1 cellular context compared by ENCODE assay signal in the genomic region with DNA sequence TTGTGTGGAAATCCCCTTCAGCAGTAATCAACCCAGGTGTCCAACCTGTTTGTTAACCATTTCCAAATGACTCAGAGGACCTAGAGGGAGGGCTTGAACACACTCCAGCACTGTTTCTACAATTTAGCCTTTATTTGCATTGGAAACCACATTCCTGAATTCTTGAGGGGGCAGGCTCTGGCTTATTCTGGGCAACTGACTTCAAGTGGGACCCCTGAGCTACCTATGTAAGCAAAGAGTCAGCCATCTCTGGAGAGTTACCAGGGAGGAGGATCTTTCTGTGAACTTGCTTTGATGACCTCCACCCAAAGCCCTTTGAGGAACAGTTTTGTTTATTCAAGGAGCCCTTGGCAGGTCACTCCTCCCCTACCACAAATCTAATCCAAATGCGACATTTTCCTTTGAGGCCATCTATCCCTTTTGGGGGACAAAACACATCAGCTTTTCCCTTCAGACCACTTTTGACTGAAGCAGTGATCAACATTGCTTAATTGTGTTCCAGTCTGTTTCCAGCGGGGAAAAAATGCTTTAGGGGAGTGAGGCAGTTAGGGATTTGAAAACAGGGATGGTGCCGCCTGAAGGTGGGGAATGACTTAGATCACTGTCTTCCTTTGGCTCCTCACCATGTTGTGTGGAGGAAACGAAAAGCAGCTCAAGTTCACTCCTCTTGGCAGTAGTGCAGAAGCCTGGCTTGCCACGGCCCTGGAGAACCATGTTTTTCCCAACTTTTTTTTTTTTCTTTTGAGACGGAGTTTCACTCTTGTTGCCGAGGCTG.
A peak's percentile ranks its signal among the peaks of the same experiment; 100 is the strongest.
TF ChIP-seq lines count a peak whose summit lies in the region.

No MANE protein-coding gene starts in this region.

TF ChIP-seq in HepG2, 621 proteins besides CTCF, POLR2A, EP300 and RAD21 (continued from another document and continues in another):
- TF ChIP-seq, protein P1, sequence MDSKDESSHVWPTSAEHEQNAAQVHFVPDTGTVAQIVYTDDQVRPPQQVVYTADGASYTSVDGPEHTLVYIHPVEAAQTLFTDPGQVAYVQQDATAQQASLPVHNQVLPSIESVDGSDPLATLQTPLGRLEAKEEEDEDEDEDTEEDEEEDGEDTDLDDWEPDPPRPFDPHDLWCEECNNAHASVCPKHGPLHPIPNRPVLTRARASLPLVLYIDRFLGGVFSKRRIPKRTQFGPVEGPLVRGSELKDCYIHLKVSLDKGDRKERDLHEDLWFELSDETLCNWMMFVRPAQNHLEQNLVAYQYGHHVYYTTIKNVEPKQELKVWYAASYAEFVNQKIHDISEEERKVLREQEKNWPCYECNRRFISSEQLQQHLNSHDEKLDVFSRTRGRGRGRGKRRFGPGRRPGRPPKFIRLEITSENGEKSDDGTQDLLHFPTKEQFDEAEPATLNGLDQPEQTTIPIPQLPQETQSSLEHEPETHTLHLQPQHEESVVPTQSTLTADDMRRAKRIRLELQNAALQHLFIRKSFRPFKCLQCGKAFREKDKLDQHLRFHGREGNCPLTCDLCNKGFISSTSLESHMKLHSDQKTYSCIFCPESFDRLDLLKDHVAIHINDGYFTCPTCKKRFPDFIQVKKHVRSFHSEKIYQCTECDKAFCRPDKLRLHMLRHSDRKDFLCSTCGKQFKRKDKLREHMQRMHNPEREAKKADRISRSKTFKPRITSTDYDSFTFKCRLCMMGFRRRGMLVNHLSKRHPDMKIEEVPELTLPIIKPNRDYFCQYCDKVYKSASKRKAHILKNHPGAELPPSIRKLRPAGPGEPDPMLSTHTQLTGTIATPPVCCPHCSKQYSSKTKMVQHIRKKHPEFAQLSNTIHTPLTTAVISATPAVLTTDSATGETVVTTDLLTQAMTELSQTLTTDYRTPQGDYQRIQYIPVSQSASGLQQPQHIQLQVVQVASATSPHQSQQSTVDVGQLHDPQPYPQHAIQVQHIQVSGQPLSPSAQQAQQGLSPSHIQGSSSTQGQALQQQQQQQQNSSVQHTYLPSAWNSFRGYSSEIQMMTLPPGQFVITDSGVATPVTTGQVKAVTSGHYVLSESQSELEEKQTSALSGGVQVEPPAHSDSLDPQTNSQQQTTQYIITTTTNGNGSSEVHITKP (CRISPR knock-in tag; IDR thresholded peaks at IDR 0.05; ENCODE audit: low read depth) = peak; percentile 82
- TF ChIP-seq RXRA (CRISPR knock-in tag; IDR thresholded peaks at IDR 0.05) = peak; percentile 9; the same call in 1 of the 2 replicates
- peak; percentile 95 for TF ChIP-seq ARID2 (CRISPR knock-in tag; IDR thresholded peaks at IDR 0.05; ENCODE audit: borderline replicate concordance)
- TF ChIP-seq ETV5 (CRISPR knock-in tag; IDR thresholded peaks at IDR 0.05; ENCODE audit: borderline replicate concordance) = peak; percentile 67; the same call in 1 of the 2 replicates
- TF ChIP-seq ZNF878 (CRISPR knock-in tag; IDR thresholded peaks at IDR 0.05) = peak; percentile 56; the same call in 1 of the 2 replicates
- no peak; the same call in 1 of the 2 replicates for TF ChIP-seq NKX3-1 (CRISPR knock-in tag; IDR thresholded peaks at IDR 0.05)
- TF ChIP-seq, protein P2, sequence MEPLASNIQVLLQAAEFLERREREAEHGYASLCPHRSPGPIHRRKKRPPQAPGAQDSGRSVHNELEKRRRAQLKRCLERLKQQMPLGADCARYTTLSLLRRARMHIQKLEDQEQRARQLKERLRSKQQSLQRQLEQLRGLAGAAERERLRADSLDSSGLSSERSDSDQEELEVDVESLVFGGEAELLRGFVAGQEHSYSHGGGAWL (CRISPR knock-in tag; IDR thresholded peaks at IDR 0.05) = 0 out of 2 replicates have a peak, but pooled peaks have one; percentile 42
- TF ChIP-seq, protein P3, sequence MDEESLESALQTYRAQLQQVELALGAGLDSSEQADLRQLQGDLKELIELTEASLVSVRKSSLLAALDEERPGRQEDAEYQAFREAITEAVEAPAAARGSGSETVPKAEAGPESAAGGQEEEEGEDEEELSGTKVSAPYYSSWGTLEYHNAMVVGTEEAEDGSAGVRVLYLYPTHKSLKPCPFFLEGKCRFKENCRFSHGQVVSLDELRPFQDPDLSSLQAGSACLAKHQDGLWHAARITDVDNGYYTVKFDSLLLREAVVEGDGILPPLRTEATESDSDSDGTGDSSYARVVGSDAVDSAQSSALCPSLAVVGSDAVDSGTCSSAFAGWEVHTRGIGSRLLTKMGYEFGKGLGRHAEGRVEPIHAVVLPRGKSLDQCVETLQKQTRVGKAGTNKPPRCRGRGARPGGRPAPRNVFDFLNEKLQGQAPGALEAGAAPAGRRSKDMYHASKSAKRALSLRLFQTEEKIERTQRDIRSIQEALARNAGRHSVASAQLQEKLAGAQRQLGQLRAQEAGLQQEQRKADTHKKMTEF (CRISPR knock-in tag; IDR thresholded peaks at IDR 0.05) = peak; percentile 55; the same call in 1 of the 2 replicates
- TF ChIP-seq SATB2 (CRISPR knock-in tag; IDR thresholded peaks at IDR 0.05) = peak; percentile 57; the same call in 1 of the 2 replicates
- peak; percentile 45; the same call in 1 of the 2 replicates for TF ChIP-seq PAF1 (CRISPR knock-in tag; IDR thresholded peaks at IDR 0.05)
- 0 out of 2 replicates have a peak, but pooled peaks have one; percentile 75 for TF ChIP-seq ZNF431 (CRISPR knock-in tag; IDR thresholded peaks at IDR 0.05; ENCODE audit: borderline replicate concordance, low read depth)
- peak; percentile 9 for TF ChIP-seq TBL1XR1 (IDR thresholded peaks at IDR 0.05; ENCODE audit: borderline replicate concordance, low read length, partially characterized antibody)
- peak; percentile 53; the same call in 1 of the 2 replicates for TF ChIP-seq TGIF2 (CRISPR knock-in tag; IDR thresholded peaks at IDR 0.05)
- TF ChIP-seq, protein P4, sequence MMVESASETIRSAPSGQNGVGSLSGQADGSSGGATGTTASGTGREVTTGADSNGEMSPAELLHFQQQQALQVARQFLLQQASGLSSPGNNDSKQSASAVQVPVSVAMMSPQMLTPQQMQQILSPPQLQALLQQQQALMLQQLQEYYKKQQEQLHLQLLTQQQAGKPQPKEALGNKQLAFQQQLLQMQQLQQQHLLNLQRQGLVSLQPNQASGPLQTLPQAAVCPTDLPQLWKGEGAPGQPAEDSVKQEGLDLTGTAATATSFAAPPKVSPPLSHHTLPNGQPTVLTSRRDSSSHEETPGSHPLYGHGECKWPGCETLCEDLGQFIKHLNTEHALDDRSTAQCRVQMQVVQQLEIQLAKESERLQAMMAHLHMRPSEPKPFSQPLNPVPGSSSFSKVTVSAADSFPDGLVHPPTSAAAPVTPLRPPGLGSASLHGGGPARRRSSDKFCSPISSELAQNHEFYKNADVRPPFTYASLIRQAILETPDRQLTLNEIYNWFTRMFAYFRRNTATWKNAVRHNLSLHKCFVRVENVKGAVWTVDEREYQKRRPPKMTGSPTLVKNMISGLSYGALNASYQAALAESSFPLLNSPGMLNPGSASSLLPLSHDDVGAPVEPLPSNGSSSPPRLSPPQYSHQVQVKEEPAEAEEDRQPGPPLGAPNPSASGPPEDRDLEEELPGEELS (CRISPR knock-in tag; IDR thresholded peaks at IDR 0.05) = peak; percentile 85
- TF ChIP-seq ZNF317 (CRISPR knock-in tag; IDR thresholded peaks at IDR 0.05) = 0 out of 2 replicates have a peak, but pooled peaks have one; percentile 30
- TF ChIP-seq, protein P5, sequence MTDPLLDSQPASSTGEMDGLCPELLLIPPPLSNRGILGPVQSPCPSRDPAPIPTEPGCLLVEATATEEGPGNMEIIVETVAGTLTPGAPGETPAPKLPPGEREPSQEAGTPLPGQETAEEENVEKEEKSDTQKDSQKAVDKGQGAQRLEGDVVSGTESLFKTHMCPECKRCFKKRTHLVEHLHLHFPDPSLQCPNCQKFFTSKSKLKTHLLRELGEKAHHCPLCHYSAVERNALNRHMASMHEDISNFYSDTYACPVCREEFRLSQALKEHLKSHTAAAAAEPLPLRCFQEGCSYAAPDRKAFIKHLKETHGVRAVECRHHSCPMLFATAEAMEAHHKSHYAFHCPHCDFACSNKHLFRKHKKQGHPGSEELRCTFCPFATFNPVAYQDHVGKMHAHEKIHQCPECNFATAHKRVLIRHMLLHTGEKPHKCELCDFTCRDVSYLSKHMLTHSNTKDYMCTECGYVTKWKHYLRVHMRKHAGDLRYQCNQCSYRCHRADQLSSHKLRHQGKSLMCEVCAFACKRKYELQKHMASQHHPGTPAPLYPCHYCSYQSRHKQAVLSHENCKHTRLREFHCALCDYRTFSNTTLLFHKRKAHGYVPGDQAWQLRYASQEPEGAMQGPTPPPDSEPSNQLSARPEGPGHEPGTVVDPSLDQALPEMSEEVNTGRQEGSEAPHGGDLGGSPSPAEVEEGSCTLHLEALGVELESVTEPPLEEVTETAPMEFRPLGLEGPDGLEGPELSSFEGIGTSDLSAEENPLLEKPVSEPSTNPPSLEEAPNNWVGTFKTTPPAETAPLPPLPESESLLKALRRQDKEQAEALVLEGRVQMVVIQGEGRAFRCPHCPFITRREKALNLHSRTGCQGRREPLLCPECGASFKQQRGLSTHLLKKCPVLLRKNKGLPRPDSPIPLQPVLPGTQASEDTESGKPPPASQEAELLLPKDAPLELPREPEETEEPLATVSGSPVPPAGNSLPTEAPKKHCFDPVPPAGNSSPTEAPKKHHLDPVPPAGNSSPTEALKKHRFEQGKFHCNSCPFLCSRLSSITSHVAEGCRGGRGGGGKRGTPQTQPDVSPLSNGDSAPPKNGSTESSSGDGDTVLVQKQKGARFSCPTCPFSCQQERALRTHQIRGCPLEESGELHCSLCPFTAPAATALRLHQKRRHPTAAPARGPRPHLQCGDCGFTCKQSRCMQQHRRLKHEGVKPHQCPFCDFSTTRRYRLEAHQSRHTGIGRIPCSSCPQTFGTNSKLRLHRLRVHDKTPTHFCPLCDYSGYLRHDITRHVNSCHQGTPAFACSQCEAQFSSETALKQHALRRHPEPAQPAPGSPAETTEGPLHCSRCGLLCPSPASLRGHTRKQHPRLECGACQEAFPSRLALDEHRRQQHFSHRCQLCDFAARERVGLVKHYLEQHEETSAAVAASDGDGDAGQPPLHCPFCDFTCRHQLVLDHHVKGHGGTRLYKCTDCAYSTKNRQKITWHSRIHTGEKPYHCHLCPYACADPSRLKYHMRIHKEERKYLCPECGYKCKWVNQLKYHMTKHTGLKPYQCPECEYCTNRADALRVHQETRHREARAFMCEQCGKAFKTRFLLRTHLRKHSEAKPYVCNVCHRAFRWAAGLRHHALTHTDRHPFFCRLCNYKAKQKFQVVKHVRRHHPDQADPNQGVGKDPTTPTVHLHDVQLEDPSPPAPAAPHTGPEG (CRISPR knock-in tag; IDR thresholded peaks at IDR 0.05) = peak; percentile 52; the same call in 1 of the 2 replicates
- TF ChIP-seq SP1 (IDR thresholded peaks at IDR 0.05) = no peak
- TF ChIP-seq SP1 (CRISPR knock-in tag; IDR thresholded peaks at IDR 0.05) = no peak
- TF ChIP-seq, protein P6, sequence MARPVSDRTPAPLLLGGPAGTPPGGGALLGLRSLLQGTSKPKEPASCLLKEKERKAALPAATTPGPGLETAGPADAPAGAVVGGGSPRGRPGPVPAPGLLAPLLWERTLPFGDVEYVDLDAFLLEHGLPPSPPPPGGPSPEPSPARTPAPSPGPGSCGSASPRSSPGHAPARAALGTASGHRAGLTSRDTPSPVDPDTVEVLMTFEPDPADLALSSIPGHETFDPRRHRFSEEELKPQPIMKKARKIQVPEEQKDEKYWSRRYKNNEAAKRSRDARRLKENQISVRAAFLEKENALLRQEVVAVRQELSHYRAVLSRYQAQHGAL (CRISPR knock-in tag; IDR thresholded peaks at IDR 0.05; ENCODE audit: not compliant biosample characterization) = no peak
- 0 out of 2 replicates have a peak, but pooled peaks have one; percentile 66 for TF ChIP-seq TP53 (CRISPR knock-in tag; conservative IDR thresholded peaks at IDR 0.05)
- peak; percentile 86 for TF ChIP-seq CREM (IDR thresholded peaks at IDR 0.05)
- TF ChIP-seq CREM (CRISPR knock-in tag; IDR thresholded peaks at IDR 0.05) = no peak
- peak; percentile 86 for TF ChIP-seq ISL2 (CRISPR knock-in tag; IDR thresholded peaks at IDR 0.05)
- peak; percentile 60 for TF ChIP-seq HNF4A (CRISPR knock-in tag; IDR thresholded peaks at IDR 0.05)
- TF ChIP-seq, protein P7, sequence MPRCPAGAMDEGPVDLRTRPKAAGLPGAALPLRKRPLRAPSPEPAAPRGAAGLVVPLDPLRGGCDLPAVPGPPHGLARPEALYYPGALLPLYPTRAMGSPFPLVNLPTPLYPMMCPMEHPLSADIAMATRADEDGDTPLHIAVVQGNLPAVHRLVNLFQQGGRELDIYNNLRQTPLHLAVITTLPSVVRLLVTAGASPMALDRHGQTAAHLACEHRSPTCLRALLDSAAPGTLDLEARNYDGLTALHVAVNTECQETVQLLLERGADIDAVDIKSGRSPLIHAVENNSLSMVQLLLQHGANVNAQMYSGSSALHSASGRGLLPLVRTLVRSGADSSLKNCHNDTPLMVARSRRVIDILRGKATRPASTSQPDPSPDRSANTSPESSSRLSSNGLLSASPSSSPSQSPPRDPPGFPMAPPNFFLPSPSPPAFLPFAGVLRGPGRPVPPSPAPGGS (CRISPR knock-in tag; IDR thresholded peaks at IDR 0.05) = peak; percentile 56; the same call in 1 of the 2 replicates
- TF ChIP-seq ZNF274 (CRISPR knock-in tag; IDR thresholded peaks at IDR 0.05) = peak; percentile 70; the same call in 1 of the 2 replicates
- TF ChIP-seq, protein P8, sequence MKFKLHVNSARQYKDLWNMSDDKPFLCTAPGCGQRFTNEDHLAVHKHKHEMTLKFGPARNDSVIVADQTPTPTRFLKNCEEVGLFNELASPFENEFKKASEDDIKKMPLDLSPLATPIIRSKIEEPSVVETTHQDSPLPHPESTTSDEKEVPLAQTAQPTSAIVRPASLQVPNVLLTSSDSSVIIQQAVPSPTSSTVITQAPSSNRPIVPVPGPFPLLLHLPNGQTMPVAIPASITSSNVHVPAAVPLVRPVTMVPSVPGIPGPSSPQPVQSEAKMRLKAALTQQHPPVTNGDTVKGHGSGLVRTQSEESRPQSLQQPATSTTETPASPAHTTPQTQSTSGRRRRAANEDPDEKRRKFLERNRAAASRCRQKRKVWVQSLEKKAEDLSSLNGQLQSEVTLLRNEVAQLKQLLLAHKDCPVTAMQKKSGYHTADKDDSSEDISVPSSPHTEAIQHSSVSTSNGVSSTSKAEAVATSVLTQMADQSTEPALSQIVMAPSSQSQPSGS (CRISPR knock-in tag; IDR thresholded peaks at IDR 0.05) = peak; percentile 71
- peak; percentile 47 for TF ChIP-seq SMAD3 (CRISPR knock-in tag; IDR thresholded peaks at IDR 0.05)
- peak; percentile 88; the same call in 1 of the 2 replicates for TF ChIP-seq ZNF232 (CRISPR knock-in tag; IDR thresholded peaks at IDR 0.05; ENCODE audit: borderline replicate concordance)
- TF ChIP-seq ZFX (CRISPR knock-in tag; IDR thresholded peaks at IDR 0.05; ENCODE audit: low read depth) = peak; percentile 44; the same call in 1 of the 2 replicates
- peak; percentile 87 for TF ChIP-seq ZNF746 (CRISPR knock-in tag; IDR thresholded peaks at IDR 0.05)
- no peak for TF ChIP-seq NBN (conservative IDR thresholded peaks at IDR 0.05)
- peak; percentile 96 for TF ChIP-seq NCOA2 (CRISPR knock-in tag; IDR thresholded peaks at IDR 0.05)
